Comparison of ENCODE assay signal across 8 cellular contexts in the genomic region with DNA sequence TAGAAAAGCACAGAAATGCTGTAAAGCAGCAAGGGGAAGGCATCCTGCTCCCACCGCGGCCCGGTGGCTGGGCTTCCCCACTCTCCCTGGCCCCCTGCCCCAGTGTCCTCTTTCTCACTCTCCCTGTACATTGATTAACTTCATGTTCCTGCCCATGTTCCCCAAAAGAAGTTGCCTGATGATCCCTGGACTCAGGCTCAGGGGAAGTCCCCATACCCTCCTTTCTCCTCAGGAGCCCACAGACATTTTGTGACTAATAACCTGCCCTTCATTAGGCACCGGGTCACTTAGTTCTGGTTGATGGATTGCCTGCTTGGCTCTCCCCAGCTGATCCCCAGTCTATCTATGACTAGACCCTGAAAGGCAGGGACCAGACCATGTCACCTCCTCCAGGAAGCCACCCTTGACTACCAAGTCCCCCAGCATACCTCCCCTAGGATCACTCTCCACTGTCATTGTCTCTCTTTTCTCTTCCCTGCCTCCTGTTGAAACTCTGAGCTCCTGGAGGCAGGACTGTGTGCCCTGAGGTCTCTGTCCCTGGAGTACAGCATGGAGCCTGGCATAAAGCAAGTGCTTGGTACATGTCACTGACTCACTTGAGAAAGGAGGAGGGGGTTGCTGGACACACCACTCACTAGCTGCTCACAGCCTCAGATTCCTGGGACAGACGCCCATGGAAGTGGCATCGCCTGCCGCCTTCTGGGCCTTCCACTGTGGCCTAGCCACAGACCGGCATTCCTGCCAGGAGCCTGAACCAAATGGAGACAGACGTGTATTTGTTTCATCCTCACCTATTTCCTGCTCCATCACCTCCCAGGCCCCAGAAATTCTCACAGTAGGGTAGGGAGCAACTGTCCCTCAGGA. TPM values are rescaled to one million over a fixed set of nuclear protein-coding genes. Genes with fewer than 3 reads are reported as not detected.
DNase-seq lines count a peak whose midpoint lies in the region; ATAC-seq, FAIRE-seq and TF ChIP-seq lines count a peak whose summit lies in the region.
"Had no signal": no experiment of that assay in that cellular context is flagged by ENCODE, and none has a peak within 500 bp of the region (broad histone marks: within the 10 kb centered on the region; RNA-seq: fewer than 3 reads in every experiment).

No MANE protein-coding gene starts in this region.

- no peak for FAIRE-seq in HepG2 (lab: Jason Lieb, UNC)

- H3K4me1 ChIP-seq in HepG2 (ENCODE audit: insufficient read depth, low read length) (peaks cover 58% of the 10 kb centered on the region), thymus (ENCODE audit: control insufficient read depth, insufficient read depth, low read length) (no peaks in the 10 kb centered on the region)

- H3K36me3 Mint-ChIP-seq in activated naive CD4-positive, alpha-beta T cell treated with anti-CD3 and anti-CD28 coated beads for 36 hours (ENCODE audit: low read depth): peaks cover 2% of the 10 kb centered on the region

- no peak for TF ChIP-seq POLR2A in HepG2 (IDR thresholded peaks at IDR 0.05; ENCODE audit: insufficient read depth in 1 of 2, low read depth in 2 of 2, low read length in 2 of 2)

- no peak for TF ChIP-seq RAD21 in HepG2 (CRISPR knock-in tag; IDR thresholded peaks at IDR 0.05)

- 34% methylated on average over 9 of the region's 9 CpGs for WGBS in HepG2 (ENCODE audit: low lambda C conversion rate)
- 87% methylated on average over 9 of the region's 9 CpGs for WGBS in thymus

- no peaks in the 10 kb centered on the region for H4K20me1 ChIP-seq in HepG2 (ENCODE audit: insufficient read depth, low read length)

- H3K27me3 ChIP-seq in brain microvascular endothelial cell (replicated peaks) (no peaks in the 10 kb centered on the region), HepG2 (ENCODE audit: control insufficient read depth in 1 of 2, insufficient read depth in 2 of 2, low read length in 2 of 2) (peaks cover 0 to 19% of the 10 kb centered on the region in 2 experiments; a peak in 1 of 5 replicates), thymus (ENCODE audit: control insufficient read depth, insufficient read depth) (no peaks in the 10 kb centered on the region)

- H2AFZ ChIP-seq in HepG2 (ENCODE audit: low read length): no peak overlapping the region

- H3K36me3 ChIP-seq in brain microvascular endothelial cell (replicated peaks): no peaks in the 10 kb centered on the region
- H3K36me3 ChIP-seq in HepG2 (replicated peaks in 1 of 2; ENCODE audit: control insufficient read depth in 1 of 2, insufficient read depth in 2 of 2, low read length in 2 of 2): no peaks in the 10 kb centered on the region
- no peaks in the 10 kb centered on the region for H3K36me3 ChIP-seq in thymus (ENCODE audit: control insufficient read depth, insufficient read depth)

- H3K79me2 ChIP-seq in HepG2 (ENCODE audit: insufficient read depth, low read length): no peaks in the 10 kb centered on the region

- H3K27ac ChIP-seq in brain microvascular endothelial cell: peak overlapping the region; percentile 83
- H3K27ac ChIP-seq in HepG2 (ENCODE audit: extremely low read length, insufficient read depth, low read length): no peak overlapping the region
- H3K27ac ChIP-seq in thymus (ENCODE audit: low read depth): peak overlapping the region; percentile 33

- peaks cover 39% of the 10 kb centered on the region for H3K27me3 Mint-ChIP-seq in activated naive CD4-positive, alpha-beta T cell treated with anti-CD3 and anti-CD28 coated beads for 36 hours (ENCODE audit: low read depth)

- H3K9me3 Mint-ChIP-seq in activated naive CD4-positive, alpha-beta T cell treated with anti-CD3 and anti-CD28 coated beads for 36 hours: no peaks in the 10 kb centered on the region

- no peak overlapping the region for H3K4me3 Mint-ChIP-seq in activated naive CD4-positive, alpha-beta T cell treated with anti-CD3 and anti-CD28 coated beads for 36 hours
- H3K4me3 Mint-ChIP-seq: activated T-cell treated with anti-CD3 and anti-CD28 coated beads, Interleukin-2, amount 50 U/mL, for 4 hours had no signal

- H3K9me3 ChIP-seq in HepG2 (ENCODE audit: low read length) (no peaks in the 10 kb centered on the region), thymus (ENCODE audit: control insufficient read depth) (no peaks in the 10 kb centered on the region)

- peaks cover 16% of the 10 kb centered on the region for H3K4me1 Mint-ChIP-seq in activated naive CD4-positive, alpha-beta T cell treated with anti-CD3 and anti-CD28 coated beads for 36 hours (ENCODE audit: low read depth)

- in situ Hi-C loops in brain microvascular endothelial cell (cut with HindIII; ENCODE audit: low pct_ligation_motif_present, low sequenced_read_pairs) (no loop called here), HepG2 (cut with HindIII; ENCODE audit: extremely low pct_ligation_motif_present, low pct_unique_long_range_greater_than_20kb) (no loop called here)

- TF ChIP-seq CTCF in brain microvascular endothelial cell (IDR thresholded peaks at IDR 0.05; ENCODE audit: low read depth, low read length, missing control alignments) (no peak), HepG2 (CRISPR knock-in tag; IDR thresholded peaks at IDR 0.05) (no peak)

- DNase-seq in M059J (ENCODE audit: low read depth) (peak; percentile 86), brain microvascular endothelial cell (no peak), HepG2 (ENCODE audit: low spot score) (no peak), NCI-H345 treated with DMSO at 0.1 percent for 48 hours (lab: John Stamatoyannopoulos, UW; ENCODE audit: unreplicated experiment) (no peak)
- DNase-seq in activated naive CD4-positive, alpha-beta T cell treated with anti-CD3 and anti-CD28 coated beads for 36 hours: no peak
- DNase-seq: activated T-cell treated with anti-CD3 and anti-CD28 coated beads, Interleukin-2, amount 50 U/mL, for 4 hours had no signal

- 0 out of 3 replicates have a peak, but pooled peaks have one; percentile 4 for ATAC-seq in HepG2
- no peak for ATAC-seq in GM21825 (IDR thresholded peaks at IDR 0.05; ENCODE audit: unreplicated experiment)

- no TSS peak for BruUV-seq in HepG2 (replicated peaks; lab: Mats Ljungman, UMichigan)

- H3K4me2 ChIP-seq in HepG2 (ENCODE audit: low read depth, low read length): peak overlapping the region; percentile 60

- CTCF ChIA-PET in HepG2 (lab: Yijun Ruan, JAX; ENCODE audit: low intra/inter-chr PET ratio, low total read pairs): no interaction called here
- CTCF ChIA-PET in activated naive CD4-positive, alpha-beta T cell treated with anti-CD3 and anti-CD28 coated beads for 36 hours (lab: Charles Lee): no interaction called here

- no peak overlapping the region for H3K27ac Mint-ChIP-seq in activated naive CD4-positive, alpha-beta T cell treated with anti-CD3 and anti-CD28 coated beads for 36 hours

- intact Hi-C loops in HepG2 (cut with micrococcal nuclease; ENCODE audit: unreplicated experiment): no loop called here
- intact Hi-C loops in activated naive CD4-positive, alpha-beta T cell treated with anti-CD3 and anti-CD28 coated beads for 36 hours (cut with micrococcal nuclease): no loop called here

- POLR2A ChIA-PET in HepG2 (lab: Yijun Ruan, JAX): no interaction called here

- H3K4me3 ChIP-seq in brain microvascular endothelial cell (ENCODE audit: low read depth, low read length): no peak overlapping the region
- peak overlapping the region in 2 of 3 experiments; percentile 14 to 43; a peak in 2 of 6 replicates for H3K4me3 ChIP-seq in HepG2 (replicated peaks in 1 of 3; ENCODE audit: insufficient read depth in 1 of 3, low read depth in 2 of 3, low read length in 3 of 3)
- no peak overlapping the region for H3K4me3 ChIP-seq in thymus (ENCODE audit: low read length)

- no peak for TF ChIP-seq EP300 in HepG2 (IDR thresholded peaks at IDR 0.05; ENCODE audit: low read depth in 2 of 2, low read length in 2 of 2)
- no peak for TF ChIP-seq EP300 in HepG2 (CRISPR knock-in tag; IDR thresholded peaks at IDR 0.05; ENCODE audit: borderline replicate concordance)

- H3K9ac ChIP-seq in HepG2 (ENCODE audit: insufficient read depth, low read depth, low read length): peak overlapping the region; percentile 45; the same call in 1 of the 2 replicates

TF ChIP-seq in HepG2, 621 proteins besides CTCF, POLR2A, EP300 and RAD21:
- TF ChIP-seq ZFP36 (IDR thresholded peaks at IDR 0.05; ENCODE audit: borderline replicate concordance, low read depth, low read length, partially characterized antibody) (peak; percentile 83), ZNF563 (CRISPR knock-in tag; IDR thresholded peaks at IDR 0.05) (no peak)
TF ChIP-seq in HepG2: peak in this region for 1.

RNA-seq across cellular contexts. Expression of a gene that starts 13.5 kb away (rescaled TPM):
- total RNA-seq in M059J (2014; rRNA removed; shearing (Covaris generic)): 27.5 and 42.0 TPM in 2 replicates
- not detected in 2 replicates for total RNA-seq in HepG2 (2016; rRNA removed; fragmentation: Illumina TruSeq; extraction: Trizol)
- total RNA-seq in HepG2 (2016; cell fraction: cytosol; rRNA removed; fragmentation: Illumina TruSeq; extraction: Trizol; ENCODE audit: low read depth): not detected in 2 replicates
- not detected in 2 replicates for total RNA-seq in HepG2 (2016; cell fraction: insoluble cytoplasmic fraction; rRNA removed; fragmentation: Illumina TruSeq; extraction: Trizol)
- not detected in 2 replicates for total RNA-seq in HepG2 (2016; cell fraction: membrane; rRNA removed; fragmentation: Illumina TruSeq; extraction: Trizol)
- total RNA-seq in HepG2 (2016; cell fraction: nucleus; rRNA removed; fragmentation: Illumina TruSeq; extraction: Trizol): not detected in 2 replicates
- polyA plus RNA-seq in HepG2 (2011; rRNA removed): not detected in 2 replicates
- polyA plus RNA-seq in HepG2 (2011; cell fraction: cytosol; rRNA removed): not detected in 2 replicates
- polyA plus RNA-seq in HepG2 (2011; cell fraction: nucleus; rRNA removed): not detected in 2 replicates
- polyA plus RNA-seq in HepG2 (2012): not detected in 2 replicates
- polyA plus RNA-seq in HepG2 (2016; cell fraction: cytosol; fragmentation: Illumina TruSeq; extraction: Trizol; ENCODE audit: low read depth): not detected in 2 replicates
- not detected in 2 replicates for polyA plus RNA-seq in HepG2 (2016; cell fraction: insoluble cytoplasmic fraction; fragmentation: Illumina TruSeq; extraction: Trizol; ENCODE audit: low read depth)
- not detected in 2 replicates for polyA plus RNA-seq in HepG2 (2016; cell fraction: membrane; fragmentation: Illumina TruSeq; extraction: Trizol; ENCODE audit: low read depth)
- polyA plus RNA-seq in HepG2 (2016; cell fraction: nucleus; fragmentation: Illumina TruSeq; extraction: Trizol; ENCODE audit: insufficient read depth, low read depth): not detected in 2 replicates
- polyA minus RNA-seq in HepG2 (2011; rRNA and poly(A)+ RNA removed; ENCODE audit: low replicate concordance): not detected in 2 replicates
- not detected in 2 replicates for polyA minus RNA-seq in HepG2 (2011; cell fraction: cytosol; rRNA and poly(A)+ RNA removed)
- not detected in 2 replicates for polyA minus RNA-seq in HepG2 (2011; cell fraction: nucleus; rRNA and poly(A)+ RNA removed)
- 7.7 TPM for polyA plus RNA-seq in thymus
- total RNA-seq in activated naive CD4-positive, alpha-beta T cell treated with anti-CD3 and anti-CD28 coated beads for 36 hours: under 1 TPM; 0.17 to 0.38 TPM

Comparison
In these comparisons a context has a peak if more than half of its experiments do, and no peak if none do; other contexts are left out.
1. H3K4me3 ChIP-seq: peak in HepG2 (2 of 3); none in brain microvascular endothelial cell (single experiment) and thymus (single experiment).
2. RNA of a gene that starts 13.5 kb away (total RNA-seq): 27.5 to 42.0 TPM in M059J; 0.17 to 0.38 TPM in activated naive CD4-positive, alpha-beta T cell treated with anti-CD3 and anti-CD28 coated beads for 36 hours and not detected in HepG2; every median in the first group is over 10 times any median in the second.